ENCODE assay signal across 10 cellular contexts in the genomic region with DNA sequence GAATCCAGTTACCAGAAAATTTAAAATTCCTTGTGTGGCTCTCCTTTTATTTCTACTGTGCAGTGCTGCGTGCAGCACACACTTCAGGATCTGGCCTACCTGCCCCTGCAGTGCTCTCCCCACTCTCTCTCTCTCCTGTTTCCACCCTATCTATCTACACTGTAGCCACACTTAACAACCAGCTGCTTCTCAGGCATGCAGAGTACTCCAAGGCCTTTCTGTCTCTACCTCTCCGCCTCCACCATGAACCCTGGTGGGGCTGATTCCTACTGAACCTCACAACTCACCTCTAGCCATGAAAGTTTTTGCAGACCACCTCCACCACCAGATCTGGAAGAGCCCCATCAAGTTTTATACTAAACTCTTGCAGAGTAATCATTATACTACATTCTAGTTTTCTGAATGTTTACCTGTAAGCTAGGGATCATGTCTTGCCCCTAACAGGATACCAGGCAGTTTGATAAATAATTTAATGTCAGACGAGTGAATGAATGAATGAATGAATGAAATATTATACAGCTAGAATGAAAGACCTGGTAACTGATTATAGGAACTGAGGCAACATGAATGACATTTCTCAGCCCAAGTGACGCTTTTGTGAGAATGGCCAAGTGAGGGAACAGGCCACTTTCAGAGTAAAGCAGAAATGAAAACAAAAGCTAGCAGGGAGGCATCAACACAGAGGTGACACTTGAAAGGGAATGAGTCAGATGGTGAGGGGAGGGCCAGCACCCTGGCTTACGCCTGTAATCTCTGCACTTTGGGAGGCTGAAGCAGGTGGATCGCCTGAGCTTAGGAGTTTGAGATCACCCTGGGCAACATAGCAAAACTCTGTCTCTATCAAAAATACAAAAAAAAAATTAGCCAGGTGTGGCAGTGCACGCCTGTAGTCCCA.
DNase-seq lines count a peak whose midpoint lies in the region; ATAC-seq lines count a peak whose summit lies in the region.
"Had no signal": no experiment of that assay in that cellular context is flagged by ENCODE, and none has a peak within 500 bp of the region (broad histone marks: within the 10 kb centered on the region; RNA-seq: fewer than 3 reads in every experiment).

No MANE protein-coding gene starts in this region.

- DNase-seq in stimulated activated naive CD4-positive, alpha-beta T cell treated with Interleukin-2 at 50 U/mL for 16 hours (lab: John Stamatoyannopoulos, UW): peak; percentile 37
- DNase-seq in stimulated activated naive CD4-positive, alpha-beta T cell (lab: John Stamatoyannopoulos, UW): no peak
- peak; percentile 84 for DNase-seq in activated naive CD4-positive, alpha-beta T cell treated with anti-CD3 and anti-CD28 coated beads for 36 hours
- DNase-seq in OCI-M2 (lab: John Stamatoyannopoulos, UW; ENCODE audit: unreplicated experiment) (no peak), NCI-H2171 (lab: John Stamatoyannopoulos, UW) (no peak), NCI-H187 (lab: John Stamatoyannopoulos, UW) (no peak)
- DNase-seq in effector CD4-positive, alpha-beta T cell: no peak
- DNase-seq: MM.1S had no signal

- H3K4me1 Mint-ChIP-seq in activated naive CD4-positive, alpha-beta T cell treated with anti-CD3 and anti-CD28 coated beads for 36 hours (ENCODE audit: low read depth): peaks cover 72% of the 10 kb centered on the region

- H3K9me3 Mint-ChIP-seq in activated naive CD4-positive, alpha-beta T cell treated with anti-CD3 and anti-CD28 coated beads for 36 hours: no peaks in the 10 kb centered on the region

- peak; percentile 96 for ATAC-seq in HG03108 (IDR thresholded peaks at IDR 0.05; ENCODE audit: unreplicated experiment)

- intact Hi-C loops in activated naive CD4-positive, alpha-beta T cell treated with anti-CD3 and anti-CD28 coated beads for 36 hours (cut with micrococcal nuclease): loop anchor here (10.0 kb wide), 1 partner anchor 445 kb away; no protein-coding TSS in a partner anchor

- peaks cover 13% of the 10 kb centered on the region for H3K36me3 Mint-ChIP-seq in activated naive CD4-positive, alpha-beta T cell treated with anti-CD3 and anti-CD28 coated beads for 36 hours (ENCODE audit: low read depth)

- H3K4me3 Mint-ChIP-seq in activated naive CD4-positive, alpha-beta T cell treated with anti-CD3 and anti-CD28 coated beads for 36 hours: no peak overlapping the region
- H3K4me3 Mint-ChIP-seq: CD8-positive, alpha-beta memory T cell had no signal

- CTCF ChIA-PET in activated naive CD4-positive, alpha-beta T cell treated with anti-CD3 and anti-CD28 coated beads for 36 hours (lab: Charles Lee): interaction anchor here (0.7 to 1.2 kb wide), 2 partner anchors 8 to 38 kb away, joined by 3 read pairs; no protein-coding TSS in a partner anchor

- peak overlapping the region; percentile 81 for H3K27ac Mint-ChIP-seq in activated naive CD4-positive, alpha-beta T cell treated with anti-CD3 and anti-CD28 coated beads for 36 hours

- H3K27me3 Mint-ChIP-seq in activated naive CD4-positive, alpha-beta T cell treated with anti-CD3 and anti-CD28 coated beads for 36 hours (ENCODE audit: low read depth): no peaks in the 10 kb centered on the region

Comparison
In these comparisons a context has a peak if more than half of its experiments do, and no peak if none do; other contexts are left out.
1. DNase-seq: peak in stimulated activated naive CD4-positive, alpha-beta T cell treated with Interleukin-2 at 50 U/mL for 16 hours (single experiment) and activated naive CD4-positive, alpha-beta T cell treated with anti-CD3 and anti-CD28 coated beads for 36 hours (single experiment); none in stimulated activated naive CD4-positive, alpha-beta T cell (0 of 6), OCI-M2 (single experiment), effector CD4-positive, alpha-beta T cell (single experiment), NCI-H2171 (single experiment) and NCI-H187 (0 of 2).